Comparison of ENCODE assay signal across 9 cellular contexts in the genomic region with DNA sequence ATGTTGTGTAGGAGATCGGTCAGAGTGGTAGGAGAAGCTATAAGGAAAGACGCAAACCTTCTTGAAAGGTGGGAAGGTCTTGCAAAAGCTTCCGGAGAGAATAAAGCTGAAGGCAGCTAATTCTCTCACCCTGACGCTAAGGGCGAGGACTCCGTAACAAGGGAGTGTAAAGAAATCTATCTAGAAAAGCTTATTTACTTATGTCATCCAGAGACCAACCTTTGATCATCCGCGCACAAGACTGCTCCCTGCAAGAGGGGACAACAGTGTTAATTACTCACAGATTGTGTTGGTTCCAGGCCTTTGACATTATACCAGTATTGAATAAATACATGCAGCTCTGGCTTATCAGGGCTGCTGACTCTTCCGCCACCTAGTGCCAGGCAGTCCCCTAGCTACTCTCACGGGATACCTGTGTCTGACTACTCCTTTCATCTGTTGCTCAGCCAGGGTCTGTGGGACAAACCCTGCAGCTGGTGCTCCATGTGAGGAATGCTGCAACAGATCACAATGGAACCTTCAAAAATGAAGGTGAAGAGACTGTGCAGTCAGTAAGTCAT.
DNase-seq lines count a peak whose midpoint lies in the region; ATAC-seq and TF ChIP-seq lines count a peak whose summit lies in the region.
"Had no signal": no experiment of that assay in that cellular context is flagged by ENCODE, and none has a peak within 500 bp of the region (broad histone marks: within the 10 kb centered on the region; RNA-seq: fewer than 3 reads in every experiment).

No MANE protein-coding gene starts in this region.

- DNase-seq in AG04450 (ENCODE audit: low read depth, low spot score): no peak
- no peak for DNase-seq in HFF-Myc (ENCODE audit: extremely low read depth, low read depth)
- DNase-seq in WTC11 (ENCODE audit: low spot score): peak; percentile 53
- DNase-seq in iPS-NIHi11 (ENCODE audit: low spot score): peak; percentile 44
- DNase-seq in psoas muscle: no peak
- DNase-seq in cerebellar nuclear complex (lab: John Stamatoyannopoulos, UW): no peak
- DNase-seq: spleen had no signal

- H3K4me1 Mint-ChIP-seq in WTC11: peaks cover 6% of the 10 kb centered on the region

- ATAC-seq in WTC11 (peak; percentile 100), psoas muscle (no peak), GM21367 (IDR thresholded peaks at IDR 0.05; ENCODE audit: unreplicated experiment) (no peak), HG02870 (IDR thresholded peaks at IDR 0.05; ENCODE audit: unreplicated experiment) (no peak)

- H3K4me3 Mint-ChIP-seq in WTC11: no peak overlapping the region

- H3K9me3 ChIP-seq in AG04450 (ENCODE audit: control insufficient read depth, insufficient read depth, low read length) (no peaks in the 10 kb centered on the region), psoas muscle (no peaks in the 10 kb centered on the region)

- peaks cover 5% of the 10 kb centered on the region for H3K27me3 Mint-ChIP-seq in WTC11 (ENCODE audit: low read depth)

- peak overlapping the region; percentile 17; the same call in 1 of the 2 replicates for H3K27ac Mint-ChIP-seq in WTC11

- WGBS in psoas muscle, 3 donors: 59 to 72% (median 69%) methylated on average over 10 of the region's 10 CpGs

- H3K27me3 ChIP-seq in AG04450 (ENCODE audit: control insufficient read depth, insufficient read depth, low read length) (no peaks in the 10 kb centered on the region), psoas muscle (ENCODE audit: insufficient read depth in 3 of 3, low read length in 2 of 3) (no peaks in the 10 kb centered on the region)
- H3K27me3 ChIP-seq: spleen had no signal

- TF ChIP-seq CTCF in AG04450 (IDR thresholded peaks at IDR 0.05; ENCODE audit: low read depth, low read length): peak; percentile 48
- peak; percentile 28 for TF ChIP-seq CTCF in HFF-Myc (IDR thresholded peaks at IDR 0.05; ENCODE audit: low read depth, low read length, missing control alignments)
- peak; percentile 38 for TF ChIP-seq CTCF in WTC11 (IDR thresholded peaks at IDR 0.05)
- TF ChIP-seq CTCF in psoas muscle (IDR thresholded peaks at IDR 0.05): no peak

- POLR2A ChIA-PET in AG04450 (lab: Yijun Ruan, JAX) (interaction anchor here (0.8 to 1.3 kb wide), 2 partner anchors 15 to 158 kb away, joined by 3 read pairs; no protein-coding TSS in a partner anchor), WTC11 (lab: Charles Lee) (no interaction called here)

- CTCF ChIA-PET in AG04450 (lab: Charles Lee) (interaction anchor here (0.7 to 1.1 kb wide), 3 partner anchors 24 to 171 kb away, joined by 3 to 4 read pairs (median 4); no protein-coding TSS in a partner anchor), WTC11 (lab: Charles Lee) (interaction anchor here (0.5 to 2.2 kb wide), 26 partner anchors 13 to 597 kb away, joined by 3 to 18 read pairs (median 4); a partner anchor contains a TSS)

- peaks cover 16% of the 10 kb centered on the region for H3K9me3 Mint-ChIP-seq in WTC11

- peaks cover 7% of the 10 kb centered on the region for H3K36me3 Mint-ChIP-seq in WTC11

- no peaks in the 10 kb centered on the region for H3K36me3 ChIP-seq in psoas muscle (ENCODE audit: insufficient read depth in 1 of 2, low read depth in 1 of 2)
- H3K36me3 ChIP-seq: spleen had no signal

- H3K4me3 ChIP-seq in AG04450 (ENCODE audit: low read depth, low read length): no peak overlapping the region
- H3K4me3 ChIP-seq in HFF-Myc (replicated peaks; ENCODE audit: low read depth, low read length): no peak overlapping the region
- H3K4me3 ChIP-seq in psoas muscle: no peak overlapping the region
- H3K4me3 ChIP-seq: spleen had no signal

- no peak overlapping the region for H3K27ac ChIP-seq in AG04450 (ENCODE audit: low read depth, low read length)
- H3K27ac ChIP-seq in psoas muscle: no peak overlapping the region
- H3K27ac ChIP-seq: spleen had no signal

- no peaks in the 10 kb centered on the region for H3K4me1 ChIP-seq in psoas muscle
- H3K4me1 ChIP-seq: spleen had no signal

- intact Hi-C loops in psoas muscle (cut with DNase I): no loop called here

TF ChIP-seq in WTC11, 78 proteins besides CTCF, POLR2A, EP300 and RAD21 (continues in another document):
- TF ChIP-seq, protein P1, sequence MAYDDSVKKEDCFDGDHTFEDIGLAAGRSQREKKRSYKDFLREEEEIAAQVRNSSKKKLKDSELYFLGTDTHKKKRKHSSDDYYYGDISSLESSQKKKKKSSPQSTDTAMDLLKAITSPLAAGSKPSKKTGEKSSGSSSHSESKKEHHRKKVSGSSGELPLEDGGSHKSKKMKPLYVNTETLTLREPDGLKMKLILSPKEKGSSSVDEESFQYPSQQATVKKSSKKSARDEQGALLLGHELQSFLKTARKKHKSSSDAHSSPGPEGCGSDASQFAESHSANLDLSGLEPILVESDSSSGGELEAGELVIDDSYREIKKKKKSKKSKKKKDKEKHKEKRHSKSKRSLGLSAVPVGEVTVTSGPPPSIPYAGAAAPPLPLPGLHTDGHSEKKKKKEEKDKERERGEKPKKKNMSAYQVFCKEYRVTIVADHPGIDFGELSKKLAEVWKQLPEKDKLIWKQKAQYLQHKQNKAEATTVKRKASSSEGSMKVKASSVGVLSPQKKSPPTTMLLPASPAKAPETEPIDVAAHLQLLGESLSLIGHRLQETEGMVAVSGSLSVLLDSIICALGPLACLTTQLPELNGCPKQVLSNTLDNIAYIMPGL (CRISPR knock-in tag; IDR thresholded peaks at IDR 0.05): no peak
- TF ChIP-seq, protein P2, sequence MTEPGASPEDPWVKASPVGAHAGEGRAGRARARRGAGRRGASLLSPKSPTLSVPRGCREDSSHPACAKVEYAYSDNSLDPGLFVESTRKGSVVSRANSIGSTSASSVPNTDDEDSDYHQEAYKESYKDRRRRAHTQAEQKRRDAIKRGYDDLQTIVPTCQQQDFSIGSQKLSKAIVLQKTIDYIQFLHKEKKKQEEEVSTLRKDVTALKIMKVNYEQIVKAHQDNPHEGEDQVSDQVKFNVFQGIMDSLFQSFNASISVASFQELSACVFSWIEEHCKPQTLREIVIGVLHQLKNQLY (CRISPR knock-in tag; IDR thresholded peaks at IDR 0.05): no peak
- TF ChIP-seq, protein P3, sequence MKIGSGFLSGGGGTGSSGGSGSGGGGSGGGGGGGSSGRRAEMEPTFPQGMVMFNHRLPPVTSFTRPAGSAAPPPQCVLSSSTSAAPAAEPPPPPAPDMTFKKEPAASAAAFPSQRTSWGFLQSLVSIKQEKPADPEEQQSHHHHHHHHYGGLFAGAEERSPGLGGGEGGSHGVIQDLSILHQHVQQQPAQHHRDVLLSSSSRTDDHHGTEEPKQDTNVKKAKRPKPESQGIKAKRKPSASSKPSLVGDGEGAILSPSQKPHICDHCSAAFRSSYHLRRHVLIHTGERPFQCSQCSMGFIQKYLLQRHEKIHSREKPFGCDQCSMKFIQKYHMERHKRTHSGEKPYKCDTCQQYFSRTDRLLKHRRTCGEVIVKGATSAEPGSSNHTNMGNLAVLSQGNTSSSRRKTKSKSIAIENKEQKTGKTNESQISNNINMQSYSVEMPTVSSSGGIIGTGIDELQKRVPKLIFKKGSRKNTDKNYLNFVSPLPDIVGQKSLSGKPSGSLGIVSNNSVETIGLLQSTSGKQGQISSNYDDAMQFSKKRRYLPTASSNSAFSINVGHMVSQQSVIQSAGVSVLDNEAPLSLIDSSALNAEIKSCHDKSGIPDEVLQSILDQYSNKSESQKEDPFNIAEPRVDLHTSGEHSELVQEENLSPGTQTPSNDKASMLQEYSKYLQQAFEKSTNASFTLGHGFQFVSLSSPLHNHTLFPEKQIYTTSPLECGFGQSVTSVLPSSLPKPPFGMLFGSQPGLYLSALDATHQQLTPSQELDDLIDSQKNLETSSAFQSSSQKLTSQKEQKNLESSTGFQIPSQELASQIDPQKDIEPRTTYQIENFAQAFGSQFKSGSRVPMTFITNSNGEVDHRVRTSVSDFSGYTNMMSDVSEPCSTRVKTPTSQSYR (CRISPR knock-in tag; IDR thresholded peaks at IDR 0.05): no peak
- TF ChIP-seq, protein P4, sequence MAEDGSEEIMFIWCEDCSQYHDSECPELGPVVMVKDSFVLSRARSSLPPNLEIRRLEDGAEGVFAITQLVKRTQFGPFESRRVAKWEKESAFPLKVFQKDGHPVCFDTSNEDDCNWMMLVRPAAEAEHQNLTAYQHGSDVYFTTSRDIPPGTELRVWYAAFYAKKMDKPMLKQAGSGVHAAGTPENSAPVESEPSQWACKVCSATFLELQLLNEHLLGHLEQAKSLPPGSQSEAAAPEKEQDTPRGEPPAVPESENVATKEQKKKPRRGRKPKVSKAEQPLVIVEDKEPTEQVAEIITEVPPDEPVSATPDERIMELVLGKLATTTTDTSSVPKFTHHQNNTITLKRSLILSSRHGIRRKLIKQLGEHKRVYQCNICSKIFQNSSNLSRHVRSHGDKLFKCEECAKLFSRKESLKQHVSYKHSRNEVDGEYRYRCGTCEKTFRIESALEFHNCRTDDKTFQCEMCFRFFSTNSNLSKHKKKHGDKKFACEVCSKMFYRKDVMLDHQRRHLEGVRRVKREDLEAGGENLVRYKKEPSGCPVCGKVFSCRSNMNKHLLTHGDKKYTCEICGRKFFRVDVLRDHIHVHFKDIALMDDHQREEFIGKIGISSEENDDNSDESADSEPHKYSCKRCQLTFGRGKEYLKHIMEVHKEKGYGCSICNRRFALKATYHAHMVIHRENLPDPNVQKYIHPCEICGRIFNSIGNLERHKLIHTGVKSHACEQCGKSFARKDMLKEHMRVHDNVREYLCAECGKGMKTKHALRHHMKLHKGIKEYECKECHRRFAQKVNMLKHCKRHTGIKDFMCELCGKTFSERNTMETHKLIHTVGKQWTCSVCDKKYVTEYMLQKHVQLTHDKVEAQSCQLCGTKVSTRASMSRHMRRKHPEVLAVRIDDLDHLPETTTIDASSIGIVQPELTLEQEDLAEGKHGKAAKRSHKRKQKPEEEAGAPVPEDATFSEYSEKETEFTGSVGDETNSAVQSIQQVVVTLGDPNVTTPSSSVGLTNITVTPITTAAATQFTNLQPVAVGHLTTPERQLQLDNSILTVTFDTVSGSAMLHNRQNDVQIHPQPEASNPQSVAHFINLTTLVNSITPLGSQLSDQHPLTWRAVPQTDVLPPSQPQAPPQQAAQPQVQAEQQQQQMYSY (CRISPR knock-in tag; IDR thresholded peaks at IDR 0.05): no peak
- TF ChIP-seq, protein P5, sequence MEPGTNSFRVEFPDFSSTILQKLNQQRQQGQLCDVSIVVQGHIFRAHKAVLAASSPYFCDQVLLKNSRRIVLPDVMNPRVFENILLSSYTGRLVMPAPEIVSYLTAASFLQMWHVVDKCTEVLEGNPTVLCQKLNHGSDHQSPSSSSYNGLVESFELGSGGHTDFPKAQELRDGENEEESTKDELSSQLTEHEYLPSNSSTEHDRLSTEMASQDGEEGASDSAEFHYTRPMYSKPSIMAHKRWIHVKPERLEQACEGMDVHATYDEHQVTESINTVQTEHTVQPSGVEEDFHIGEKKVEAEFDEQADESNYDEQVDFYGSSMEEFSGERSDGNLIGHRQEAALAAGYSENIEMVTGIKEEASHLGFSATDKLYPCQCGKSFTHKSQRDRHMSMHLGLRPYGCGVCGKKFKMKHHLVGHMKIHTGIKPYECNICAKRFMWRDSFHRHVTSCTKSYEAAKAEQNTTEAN (CRISPR knock-in tag; IDR thresholded peaks at IDR 0.05): no peak
- TF ChIP-seq ESRRA (CRISPR knock-in tag; IDR thresholded peaks at IDR 0.05; ENCODE audit: borderline replicate concordance) (no peak), ZNF423 (CRISPR knock-in tag; IDR thresholded peaks at IDR 0.05) (no peak), SOX15 (CRISPR knock-in tag; IDR thresholded peaks at IDR 0.05) (no peak), ATF1 (CRISPR knock-in tag; IDR thresholded peaks at IDR 0.05) (no peak), TEAD4 (CRISPR knock-in tag; IDR thresholded peaks at IDR 0.05) (no peak)

Comparison
In these comparisons a context has a peak if more than half of its experiments do, and no peak if none do; other contexts are left out.
1. DNase-seq: peak in WTC11 (single experiment) and iPS-NIHi11 (single experiment); none in AG04450 (single experiment), HFF-Myc (single experiment), psoas muscle (0 of 2) and cerebellar nuclear complex (0 of 2).